ENCODE assay signal across 23 cellular contexts in genomic region chr12:63238892-63239291, GRCh38.
"Had no signal": no experiment of that assay in that cellular context is flagged by ENCODE, and none has a peak within 500 bp of the region (broad histone marks: within the 10 kb centered on the region; RNA-seq: fewer than 3 reads in every experiment).

No MANE protein-coding gene starts in this region.

- FAIRE-seq: endometrium had no signal

- DNase-seq: activated B cell treated with CpG ODN at 0.5 μM for 24 hours; activated CD4-positive, alpha-beta memory T cell treated with anti-CD3 and anti-CD28 coated beads for 36 hours; activated CD4-positive, alpha-beta T cell treated with anti-CD3 and anti-CD28 coated beads for 36 hours; activated effector memory CD4-positive, alpha-beta T cell treated with anti-CD3 and anti-CD28 coated beads, Interleukin-2, amount 50 U/mL, for 16 hours; activated naive CD4-positive, alpha-beta T cell treated with anti-CD3 and anti-CD28 coated beads, Interleukin-2, amount 50 U/mL, for 16 hours; activated naive CD8-positive, alpha-beta T cell treated with anti-CD3 and anti-CD28 coated beads, Interleukin-2, amount 50 U/mL, for 24 hours; activated T-cell treated with anti-CD3 and anti-CD28 coated beads, Interleukin-2, amount 50 U/mL, for 72 hours; effector CD4-positive, alpha-beta T cell; erythroblast; glutamatergic neuron; hippocampal formation; left cardiac atrium; midbrain; natural killer cell; spleen; stimulated activated CD4-positive, alpha-beta T cell treated with anti-CD3 and anti-CD28 coated beads, Interleukin-4, amount 100 ng/mL, for 1 hour; stimulated activated naive CD4-positive, alpha-beta T cell; testis; trophoblast cell had no signal

- H3K4me1 ChIP-seq: foreskin keratinocyte, spleen, testis, vagina had no signal

- H3K36me3 ChIP-seq: cardiac muscle cell, spleen, vagina had no signal

- H3K27me3 ChIP-seq: cardiac muscle cell, foreskin keratinocyte, spleen, testis, vagina had no signal

- ATAC-seq: activated CD4-positive, alpha-beta T cell treated with anti-CD3 and anti-CD28 coated beads for 36 hours; activated naive CD8-positive, alpha-beta T cell treated with anti-CD3 and anti-CD28 coated beads, Interleukin-2, amount 50 U/mL, for 24 hours; activated T-cell treated with anti-CD3 and anti-CD28 coated beads, Interleukin-2, amount 50 U/mL, for 72 hours; foreskin keratinocyte; left cardiac atrium; natural killer cell had no signal

- H3K9me3 ChIP-seq: testis, vagina had no signal

- H3K4me3 ChIP-seq: cardiac muscle cell, spleen, testis, vagina had no signal

- H3K27ac ChIP-seq: cardiac muscle cell, foreskin keratinocyte, spleen, testis, vagina had no signal
